8 cellular contexts compared by ENCODE assay signal in genomic region chr19:33064117-33064777, GRCh38. TPM values are rescaled to one million over a fixed set of nuclear protein-coding genes. Genes with fewer than 3 reads are reported as not detected.
A peak's percentile ranks its signal among the peaks of the same experiment; 100 is the strongest.
DNase-seq lines count a peak whose midpoint lies in the region; ATAC-seq and TF ChIP-seq lines count a peak whose summit lies in the region.

No MANE protein-coding gene starts in this region.

- intact Hi-C loops in activated naive CD4-positive, alpha-beta T cell treated with anti-CD3 and anti-CD28 coated beads for 36 hours (cut with micrococcal nuclease), result loop anchor here (5.0 kb wide), 1 partner anchor 372 kb away; the partner anchor contains the start of gene NUDT19

- peaks cover 26% of the 10 kb centered on the region for H3K27me3 Mint-ChIP-seq in activated naive CD4-positive, alpha-beta T cell treated with anti-CD3 and anti-CD28 coated beads for 36 hours (ENCODE audit: low read depth)

- H3K27ac ChIP-seq in hepatocyte (peak overlapping the region; percentile 91), skin epidermis (peak overlapping the region in 5 of 21 experiments; percentile 26 to 76 (median 68))

- TF ChIP-seq CTCF in hepatocyte (IDR thresholded peaks at IDR 0.05; ENCODE audit: poor library complexity), result no peak

- H3K27ac Mint-ChIP-seq in activated naive CD4-positive, alpha-beta T cell treated with anti-CD3 and anti-CD28 coated beads for 36 hours, result no peak overlapping the region

- H3K9me3 Mint-ChIP-seq in activated naive CD4-positive, alpha-beta T cell treated with anti-CD3 and anti-CD28 coated beads for 36 hours, result no peaks in the 10 kb centered on the region

- ATAC-seq in GM21723 (IDR thresholded peaks at IDR 0.05; ENCODE audit: unreplicated experiment) (peak; percentile 57), HG03520 (IDR thresholded peaks at IDR 0.05; ENCODE audit: unreplicated experiment) (no peak)

- 1% methylated on average over 12 of the region's 58 CpGs for WGBS in hepatocyte (ENCODE audit: low lambda C conversion rate, missing lambda C conversion rate)

- H3K4me2 ChIP-seq in hepatocyte, result peak overlapping the region; percentile 90

- no peaks in the 10 kb centered on the region for H3K9me2 ChIP-seq in hepatocyte (replicated peaks; ENCODE audit: insufficient read depth)

- H3K27me3 ChIP-seq in hepatocyte, result no peaks in the 10 kb centered on the region

- H3K4me3 ChIP-seq in hepatocyte (peak overlapping the region; percentile 79), skin epidermis (peak overlapping the region; percentile 35 to 66 (median 45))

- peak overlapping the region; percentile 67 for H2AFZ ChIP-seq in hepatocyte

- CTCF ChIA-PET in activated naive CD4-positive, alpha-beta T cell treated with anti-CD3 and anti-CD28 coated beads for 36 hours (lab: Charles Lee), result no interaction called here

- H3K9me3 ChIP-seq in hepatocyte (ENCODE audit: low read depth), result no peaks in the 10 kb centered on the region

- no peaks in the 10 kb centered on the region for H3K36me3 Mint-ChIP-seq in activated naive CD4-positive, alpha-beta T cell treated with anti-CD3 and anti-CD28 coated beads for 36 hours (ENCODE audit: low read depth)

- H3K4me3 Mint-ChIP-seq in activated naive CD4-positive, alpha-beta T cell treated with anti-CD3 and anti-CD28 coated beads for 36 hours, result peak overlapping the region; percentile 66

- peaks cover 33% of the 10 kb centered on the region for H4K20me1 ChIP-seq in hepatocyte (ENCODE audit: insufficient read depth, poor library complexity, severe bottlenecking)

- peaks cover 51% of the 10 kb centered on the region for H3K79me2 ChIP-seq in hepatocyte

- H3K4me1 ChIP-seq in hepatocyte (ENCODE audit: insufficient read depth), result no peaks in the 10 kb centered on the region

- no peaks in the 10 kb centered on the region for H3K36me3 ChIP-seq in hepatocyte (replicated peaks; ENCODE audit: insufficient read depth, low read depth)

- DNase-seq in EH (ENCODE audit: low read depth), result peak; percentile 31
- DNase-seq in NCI-H2171 treated with DMSO at 0.1 percent for 48 hours (lab: John Stamatoyannopoulos, UW), result peak; percentile 45
- DNase-seq in activated naive CD4-positive, alpha-beta T cell treated with anti-CD3 and anti-CD28 coated beads for 36 hours, result peak; percentile 28
- peak; percentile 75 for DNase-seq in hepatocyte (ENCODE audit: low spot score)
- DNase-seq in putamen (ENCODE audit: low spot score), result no peak

- peaks cover 2% of the 10 kb centered on the region for H3K4me1 Mint-ChIP-seq in activated naive CD4-positive, alpha-beta T cell treated with anti-CD3 and anti-CD28 coated beads for 36 hours (ENCODE audit: low read depth)

RNA-seq across cellular contexts. Expression of gene RHPN2, which starts 0.4 kb away (rescaled TPM):
- 1 to 10 TPM; 3.1 to 3.4 TPM for total RNA-seq in activated naive CD4-positive, alpha-beta T cell treated with anti-CD3 and anti-CD28 coated beads for 36 hours
- 67.6 and 67.9 TPM in 2 replicates for total RNA-seq in hepatocyte
- polyA plus RNA-seq in hepatocyte, result 44.3 and 54.2 TPM in 2 replicates

RNA-seq across cellular contexts. Expression of gene GPATCH1, which starts 16.7 kb away (rescaled TPM):
- 1 to 10 TPM; 8.3 to 9.1 TPM for total RNA-seq in activated naive CD4-positive, alpha-beta T cell treated with anti-CD3 and anti-CD28 coated beads for 36 hours
- 6.7 and 14.5 TPM in 2 replicates for total RNA-seq in hepatocyte
- polyA plus RNA-seq in hepatocyte, result 6.8 and 9.7 TPM in 2 replicates

Comparison
In these comparisons a context has a peak if more than half of its experiments do, and no peak if none do; other contexts are left out.
1. RNA of gene RHPN2, which starts 0.4 kb away (total RNA-seq): 67.6 to 67.9 TPM in hepatocyte; 3.1 to 3.4 TPM in activated naive CD4-positive, alpha-beta T cell treated with anti-CD3 and anti-CD28 coated beads for 36 hours; every median in the first group is over 10 times any median in the second.